ENCODE assay signal across 9 cellular contexts in genomic region chr17:17692353-17693252, GRCh38. TPM values are rescaled to one million over a fixed set of nuclear protein-coding genes. Genes with fewer than 3 reads are reported as not detected.
A peak's percentile ranks its signal among the peaks of the same experiment; 100 is the strongest.
DNase-seq lines count a peak whose midpoint lies in the region; ATAC-seq and TF ChIP-seq lines count a peak whose summit lies in the region.
"Had no signal": no experiment of that assay in that cellular context is flagged by ENCODE, and none has a peak within 500 bp of the region (broad histone marks: within the 10 kb centered on the region; RNA-seq: fewer than 3 reads in every experiment).

No MANE protein-coding gene starts in this region.

- POLR2A ChIA-PET in activated CD4-positive, alpha-beta memory T cell treated with anti-CD3 and anti-CD28 coated beads, Interleukin-2, amount 10 ng/mL, durations not matched to agents 7 days and 5 days (lab: Charles Lee): interaction anchor here (1.1 to 6.3 kb wide), 4 partner anchors 10 to 341 kb away, joined by 3 to 47 read pairs (median 4); partner anchors contain the start of gene SREBF1

- no peaks in the 10 kb centered on the region for H3K9me3 Mint-ChIP-seq in activated T-cell treated with anti-CD3 and anti-CD28 coated beads, Interleukin-2, amount 50 U/mL, for 24 hours
- no peaks in the 10 kb centered on the region for H3K9me3 Mint-ChIP-seq in activated CD4-positive, alpha-beta memory T cell treated with anti-CD3 and anti-CD28 coated beads, Interleukin-2, amount 10 ng/mL, durations not matched to agents 7 days and 5 days

- no peak for TF ChIP-seq POLR2A in testis (IDR thresholded peaks at IDR 0.05)

- H3K4me1 Mint-ChIP-seq in activated T-cell treated with anti-CD3 and anti-CD28 coated beads, Interleukin-2, amount 50 U/mL, for 24 hours (ENCODE audit: low read depth): peaks cover 80% of the 10 kb centered on the region
- H3K4me1 Mint-ChIP-seq in activated CD4-positive, alpha-beta memory T cell treated with anti-CD3 and anti-CD28 coated beads, Interleukin-2, amount 10 ng/mL, durations not matched to agents 7 days and 5 days: peaks cover 51% of the 10 kb centered on the region

- no peaks in the 10 kb centered on the region for H3K36me3 ChIP-seq in testis (ENCODE audit: low read depth, missing control alignments)

- no peaks in the 10 kb centered on the region for H3K9me3 ChIP-seq in testis

- H3K4me3 Mint-ChIP-seq in activated T-cell treated with anti-CD3 and anti-CD28 coated beads, Interleukin-2, amount 50 U/mL, for 24 hours: no peak overlapping the region
- H3K4me3 Mint-ChIP-seq in activated CD4-positive, alpha-beta memory T cell treated with anti-CD3 and anti-CD28 coated beads, Interleukin-2, amount 10 ng/mL, durations not matched to agents 7 days and 5 days: no peak overlapping the region

- ATAC-seq in GM21360 (IDR thresholded peaks at IDR 0.05; ENCODE audit: unreplicated experiment): no peak

- no peak for TF ChIP-seq CTCF in testis (IDR thresholded peaks at IDR 0.05)

- no peaks in the 10 kb centered on the region for H3K27me3 Mint-ChIP-seq in activated T-cell treated with anti-CD3 and anti-CD28 coated beads, Interleukin-2, amount 50 U/mL, for 24 hours
- no peaks in the 10 kb centered on the region for H3K27me3 Mint-ChIP-seq in activated CD4-positive, alpha-beta memory T cell treated with anti-CD3 and anti-CD28 coated beads, Interleukin-2, amount 10 ng/mL, durations not matched to agents 7 days and 5 days

- peak overlapping the region; percentile 87 for H3K27ac Mint-ChIP-seq in activated T-cell treated with anti-CD3 and anti-CD28 coated beads, Interleukin-2, amount 50 U/mL, for 24 hours
- peak overlapping the region; percentile 68 for H3K27ac Mint-ChIP-seq in activated CD4-positive, alpha-beta memory T cell treated with anti-CD3 and anti-CD28 coated beads, Interleukin-2, amount 10 ng/mL, durations not matched to agents 7 days and 5 days

- peak overlapping the region; percentile 91 to 98 for H3K27ac ChIP-seq in testis

- peaks cover 5% of the 10 kb centered on the region for H3K36me3 Mint-ChIP-seq in activated T-cell treated with anti-CD3 and anti-CD28 coated beads, Interleukin-2, amount 50 U/mL, for 24 hours (ENCODE audit: low read depth)
- H3K36me3 Mint-ChIP-seq in activated CD4-positive, alpha-beta memory T cell treated with anti-CD3 and anti-CD28 coated beads, Interleukin-2, amount 10 ng/mL, durations not matched to agents 7 days and 5 days (ENCODE audit: low read depth): no peaks in the 10 kb centered on the region

- H3K4me3 ChIP-seq in testis: no peak overlapping the region

- no peak for DNase-seq in activated T-cell treated with anti-CD3 and anti-CD28 coated beads, Interleukin-2, amount 50 U/mL, for 24 hours
- no peak for DNase-seq in activated T-cell treated with anti-CD3 and anti-CD28 coated beads, Interleukin-2, amount 50 U/mL, for 1 hour
- no peak for DNase-seq in activated CD4-positive, alpha-beta memory T cell treated with anti-CD3 and anti-CD28 coated beads, Interleukin-2, amount 10 ng/mL, durations not matched to agents 7 days and 5 days
- DNase-seq in kidney glomerular epithelial cell (lab: John Stamatoyannopoulos, UW) (peak; percentile 10), testis (no peak), T-helper 9 cell (no peak), CD1c-positive myeloid dendritic cell (ENCODE audit: extremely low spot score) (no peak)
- DNase-seq: activated CD4-positive, alpha-beta T cell treated with anti-CD3 and anti-CD28 coated beads, Interleukin-2, amount 50 U/mL, for 48 hours had no signal

- intact Hi-C loops in testis (cut with DNase I; ENCODE audit: low total_unique reads): no loop called here

- H3K4me1 ChIP-seq in testis: peaks cover 47% of the 10 kb centered on the region

- 64 to 68% methylated on average over 9 of the region's 9 CpGs for WGBS in testis, 2 donors

- CTCF ChIA-PET in activated CD4-positive, alpha-beta memory T cell treated with anti-CD3 and anti-CD28 coated beads, Interleukin-2, amount 10 ng/mL, durations not matched to agents 7 days and 5 days (lab: Charles Lee): interaction anchor here (1.8 to 1.9 kb wide), 2 partner anchors 10 to 341 kb away, joined by 4 to 7 read pairs; no protein-coding TSS in a partner anchor

- no peaks in the 10 kb centered on the region for H3K27me3 ChIP-seq in testis

RNA-seq across cellular contexts. Expression of gene RAI1, which starts 11.3 kb away (rescaled TPM):
- 10 to 100 TPM; 16.7 TPM for total RNA-seq in activated CD4-positive, alpha-beta memory T cell treated with anti-CD3 and anti-CD28 coated beads, Interleukin-2, amount 10 ng/mL, durations not matched to agents 7 days and 5 days
- total RNA-seq in testis: 10 to 100 TPM; 42.8 to 44.5 TPM
- polyA plus RNA-seq in testis (ENCODE audit: insufficient read depth, low read depth, low replicate concordance): 17.5 TPM
